Comparison of ENCODE assay signal across 8 cellular contexts in genomic region chr1:113677250-113678158, GRCh38.
DNase-seq lines count a peak whose midpoint lies in the region; ATAC-seq and TF ChIP-seq lines count a peak whose summit lies in the region.

No MANE protein-coding gene starts in this region.

- no peaks in the 10 kb centered on the region for H3K27me3 ChIP-seq in left lung

- H3K36me3 Mint-ChIP-seq in Calu3 (ENCODE audit: insufficient read depth, unreplicated experiment): peaks cover 4% of the 10 kb centered on the region

- intact Hi-C loops in Calu3 (cut with micrococcal nuclease; ENCODE audit: unreplicated experiment) (loop anchor here (1.0 to 10.0 kb wide), 5 partner anchors 225 to 960 kb away; partner anchors contain the start of genes MAGI3 and PPM1J), left lung (cut with DNase I) (no loop called here)

- H3K27ac ChIP-seq in HEK293 (ENCODE audit: extremely low read depth, low read depth, low read length) (no peak overlapping the region), left lung (no peak overlapping the region)

- peaks cover 36% of the 10 kb centered on the region for H3K4me1 Mint-ChIP-seq in Calu3 (ENCODE audit: low read depth, unreplicated experiment)

- H3K9me3 ChIP-seq in HEK293 (ENCODE audit: control insufficient read depth, insufficient read depth, low read depth, low read length): no peaks in the 10 kb centered on the region
- H3K9me3 ChIP-seq in left lung: no peaks in the 10 kb centered on the region

- H3K36me3 ChIP-seq in HEK293 (ENCODE audit: control insufficient read depth in 2 of 2, insufficient read depth in 1 of 2, low read length in 2 of 2) (peaks cover 0 to 13% of the 10 kb centered on the region in 2 experiments; a peak in 2 of 3 replicates), left lung (peaks cover 0 to 8% of the 10 kb centered on the region in 2 donors)

- peak; percentile 36 for TF ChIP-seq CTCF in Calu3 (IDR thresholded peaks at IDR 0.05; ENCODE audit: unreplicated experiment)
- peak; percentile 48; the same call in 1 of the 2 replicates for TF ChIP-seq CTCF in HEK293 (tag by site-specific recombination; IDR thresholded peaks at IDR 0.05)
- TF ChIP-seq CTCF in left lung (IDR thresholded peaks at IDR 0.05): peak; percentile 38 to 44

- no peaks in the 10 kb centered on the region for H3K27me3 Mint-ChIP-seq in Calu3 (ENCODE audit: unreplicated experiment)

- no peaks in the 10 kb centered on the region for H3K9me3 Mint-ChIP-seq in Calu3 (ENCODE audit: low read depth, unreplicated experiment)

- peak overlapping the region; percentile 37 for H3K27ac Mint-ChIP-seq in Calu3 (ENCODE audit: unreplicated experiment)

- peaks cover 2% of the 10 kb centered on the region; the same call in 1 of the 2 replicates for H3K4me1 ChIP-seq in HEK293 (ENCODE audit: control insufficient read depth, insufficient read depth, low read length)
- H3K4me1 ChIP-seq in left lung: peaks cover 0 to 7% of the 10 kb centered on the region in 2 donors

- POLR2A ChIA-PET in HEK293 (lab: Yijun Ruan, JAX): interaction anchor here (1.1 kb wide), 1 partner anchor 286 kb away, joined by 3 read pairs; no protein-coding TSS in a partner anchor

- BruUV-seq in Calu3 (replicated peaks; lab: Mats Ljungman, UMichigan): no TSS peak

- DNase-seq in Calu3 (peak; percentile 52), NCI-H82 treated with DMSO at 0.1 percent for 48 hours (lab: John Stamatoyannopoulos, UW; ENCODE audit: unreplicated experiment) (peak; percentile 49), left lung (no peak)
- peak; percentile 14 for DNase-seq in central memory CD4-positive, alpha-beta T cell
- no peak for DNase-seq in effector CD4-positive, alpha-beta T cell
- no peak for DNase-seq in effector CD8-positive, alpha-beta T cell (lab: John Stamatoyannopoulos, UW)

- ATAC-seq in left lung (peak; percentile 63), HG03457 (IDR thresholded peaks at IDR 0.05; ENCODE audit: unreplicated experiment) (no peak)

- CTCF ChIA-PET in Calu3 (lab: Charles Lee): interaction anchor here (1.0 to 1.2 kb wide), 2 partner anchors 281 to 538 kb away, joined by 3 to 6 read pairs; no protein-coding TSS in a partner anchor
- CTCF ChIA-PET in HEK293 (lab: Yijun Ruan, JAX): interaction anchor here (0.6 to 1.8 kb wide), 7 partner anchors 11 to 962 kb away, joined by 3 to 11 read pairs (median 3); partner anchors contain the start of gene PPM1J

- H3K4me3 ChIP-seq in HEK293 (ENCODE audit: low read depth, low read length) (no peak overlapping the region), left lung (no peak overlapping the region)

- H3K4me3 Mint-ChIP-seq in Calu3 (ENCODE audit: low read depth, unreplicated experiment): no peak overlapping the region

TF ChIP-seq in HEK293, 187 proteins besides CTCF, POLR2A, EP300 and RAD21 (continues in another document):
- peak; percentile 32; the same call in 1 of the 2 replicates for TF ChIP-seq ZNF660 (tag by site-specific recombination; IDR thresholded peaks at IDR 0.05)
- TF ChIP-seq PRDM1 (tag by site-specific recombination; IDR thresholded peaks at IDR 0.05): peak; percentile 58
- TF ChIP-seq ZSCAN5A (tag by site-specific recombination; IDR thresholded peaks at IDR 0.05): no peak
- TF ChIP-seq SCRT2 (tag by site-specific recombination; IDR thresholded peaks at IDR 0.05): no peak
- TF ChIP-seq, protein P1, sequence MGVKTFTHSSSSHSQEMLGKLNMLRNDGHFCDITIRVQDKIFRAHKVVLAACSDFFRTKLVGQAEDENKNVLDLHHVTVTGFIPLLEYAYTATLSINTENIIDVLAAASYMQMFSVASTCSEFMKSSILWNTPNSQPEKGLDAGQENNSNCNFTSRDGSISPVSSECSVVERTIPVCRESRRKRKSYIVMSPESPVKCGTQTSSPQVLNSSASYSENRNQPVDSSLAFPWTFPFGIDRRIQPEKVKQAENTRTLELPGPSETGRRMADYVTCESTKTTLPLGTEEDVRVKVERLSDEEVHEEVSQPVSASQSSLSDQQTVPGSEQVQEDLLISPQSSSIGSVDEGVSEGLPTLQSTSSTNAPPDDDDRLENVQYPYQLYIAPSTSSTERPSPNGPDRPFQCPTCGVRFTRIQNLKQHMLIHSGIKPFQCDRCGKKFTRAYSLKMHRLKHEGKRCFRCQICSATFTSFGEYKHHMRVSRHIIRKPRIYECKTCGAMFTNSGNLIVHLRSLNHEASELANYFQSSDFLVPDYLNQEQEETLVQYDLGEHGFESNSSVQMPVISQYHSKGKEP (tag by site-specific recombination; IDR thresholded peaks at IDR 0.05): no peak
- TF ChIP-seq ZNF366 (tag by site-specific recombination; conservative IDR thresholded peaks at IDR 0.05): 0 out of 2 replicates have a peak, but pooled peaks have one; percentile 52
- TF ChIP-seq ZNF654 (tag by site-specific recombination; IDR thresholded peaks at IDR 0.05; ENCODE audit: low read depth): peak; percentile 84
- TF ChIP-seq KLF8 (tag by site-specific recombination; IDR thresholded peaks at IDR 0.05): 0 out of 2 replicates have a peak, but pooled peaks have one; percentile 8
- TF ChIP-seq MYNN (tag by site-specific recombination; IDR thresholded peaks at IDR 0.05; ENCODE audit: borderline replicate concordance): no peak
- TF ChIP-seq ZNF157 (tag by site-specific recombination; IDR thresholded peaks at IDR 0.05): no peak
- TF ChIP-seq ZNF501 (tag by site-specific recombination; IDR thresholded peaks at IDR 0.05): no peak
- TF ChIP-seq ZNF548 (tag by site-specific recombination; IDR thresholded peaks at IDR 0.05): no peak
- no peak for TF ChIP-seq ZNF791 (tag by site-specific recombination; IDR thresholded peaks at IDR 0.05)
- peak; percentile 42 for TF ChIP-seq SETDB1 (IDR thresholded peaks at IDR 0.05; ENCODE audit: insufficient read length, low read length)
- TF ChIP-seq PRDM6 (tag by site-specific recombination; IDR thresholded peaks at IDR 0.05): peak; percentile 72
- no peak for TF ChIP-seq ZNF629 (tag by site-specific recombination; IDR thresholded peaks at IDR 0.05)
- no peak for TF ChIP-seq KLF10 (tag by site-specific recombination; IDR thresholded peaks at IDR 0.05)
- TF ChIP-seq, protein P2, sequence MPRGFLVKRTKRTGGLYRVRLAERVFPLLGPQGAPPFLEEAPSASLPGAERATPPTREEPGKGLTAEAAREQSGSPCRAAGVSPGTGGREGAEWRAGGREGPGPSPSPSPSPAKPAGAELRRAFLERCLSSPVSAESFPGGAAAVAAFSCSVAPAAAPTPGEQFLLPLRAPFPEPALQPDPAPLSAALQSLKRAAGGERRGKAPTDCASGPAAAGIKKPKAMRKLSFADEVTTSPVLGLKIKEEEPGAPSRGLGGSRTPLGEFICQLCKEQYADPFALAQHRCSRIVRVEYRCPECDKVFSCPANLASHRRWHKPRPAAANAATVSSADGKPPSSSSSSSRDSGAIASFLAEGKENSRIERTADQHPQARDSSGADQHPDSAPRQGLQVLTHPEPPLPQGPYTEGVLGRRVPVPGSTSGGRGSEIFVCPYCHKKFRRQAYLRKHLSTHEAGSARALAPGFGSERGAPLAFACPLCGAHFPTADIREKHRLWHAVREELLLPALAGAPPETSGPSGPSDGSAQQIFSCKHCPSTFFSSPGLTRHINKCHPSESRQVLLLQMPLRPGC (tag by site-specific recombination; IDR thresholded peaks at IDR 0.05): no peak
- no peak for TF ChIP-seq ZNF341 (tag by site-specific recombination; IDR thresholded peaks at IDR 0.05; ENCODE audit: low read depth)
- no peak for TF ChIP-seq ZFHX2 (tag by site-specific recombination; conservative IDR thresholded peaks at IDR 0.05)
- TF ChIP-seq ZNF394 (tag by site-specific recombination; IDR thresholded peaks at IDR 0.05; ENCODE audit: borderline replicate concordance): no peak
- no peak for TF ChIP-seq ZNF354C (tag by site-specific recombination; IDR thresholded peaks at IDR 0.05; ENCODE audit: borderline replicate concordance, low read depth)
- no peak for TF ChIP-seq ZNF132 (tag by site-specific recombination; IDR thresholded peaks at IDR 0.05; ENCODE audit: borderline replicate concordance)
- TF ChIP-seq SP2 (tag by site-specific recombination; IDR thresholded peaks at IDR 0.05): no peak
- no peak for TF ChIP-seq RBAK (tag by site-specific recombination; IDR thresholded peaks at IDR 0.05)
- TF ChIP-seq, protein P3, sequence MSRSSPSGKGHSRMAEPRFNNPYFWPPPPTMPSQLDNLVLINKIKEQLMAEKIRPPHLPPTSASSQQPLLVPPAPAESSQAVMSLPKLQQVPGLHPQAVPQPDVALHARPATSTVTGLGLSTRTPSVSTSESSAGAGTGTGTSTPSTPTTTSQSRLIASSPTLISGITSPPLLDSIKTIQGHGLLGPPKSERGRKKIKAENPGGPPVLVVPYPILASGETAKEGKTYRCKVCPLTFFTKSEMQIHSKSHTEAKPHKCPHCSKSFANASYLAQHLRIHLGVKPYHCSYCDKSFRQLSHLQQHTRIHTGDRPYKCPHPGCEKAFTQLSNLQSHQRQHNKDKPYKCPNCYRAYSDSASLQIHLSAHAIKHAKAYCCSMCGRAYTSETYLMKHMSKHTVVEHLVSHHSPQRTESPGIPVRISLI (tag by site-specific recombination; IDR thresholded peaks at IDR 0.05): no peak

Comparison
In these comparisons a context has a peak if more than half of its experiments do, and no peak if none do; other contexts are left out.
1. DNase-seq: peak in Calu3 (single experiment), NCI-H82 treated with DMSO at 0.1 percent for 48 hours (single experiment) and central memory CD4-positive, alpha-beta T cell (single experiment); none in left lung (0 of 2), effector CD4-positive, alpha-beta T cell (single experiment) and effector CD8-positive, alpha-beta T cell (single experiment).
2. Peak in every context shown above with its lines, with median percentiles within 50 percentile points of each other: CTCF ChIP-seq.